Comparison of ENCODE assay signal across 8 cellular contexts in the genomic region with DNA sequence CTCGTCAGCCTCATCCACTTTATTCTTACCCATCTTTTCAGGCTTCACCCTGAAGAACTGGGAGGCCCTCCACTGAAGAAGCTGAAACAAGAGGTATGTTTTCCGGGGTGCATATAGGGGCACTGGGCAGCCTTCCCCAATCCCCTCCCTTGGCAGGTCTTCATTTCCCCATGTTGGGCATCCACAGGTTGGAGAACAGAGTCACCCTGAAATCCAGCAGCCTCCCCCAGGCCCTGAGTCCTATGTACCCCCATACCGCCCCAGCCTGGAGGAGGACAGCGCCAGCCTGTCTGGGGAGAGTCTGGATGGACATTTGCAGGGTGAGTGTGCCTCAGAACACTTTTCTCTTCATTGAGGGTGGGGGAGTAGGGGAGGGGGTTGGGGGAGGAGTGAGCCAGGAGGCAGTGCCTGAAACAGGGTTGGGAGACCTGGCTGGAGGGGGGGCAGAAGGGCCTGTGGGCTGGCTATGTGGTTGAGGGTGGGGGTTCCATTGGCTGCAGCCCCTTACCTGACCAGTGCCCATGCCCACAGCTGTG. TPM values are rescaled to one million over a fixed set of nuclear protein-coding genes. Genes with fewer than 3 reads are reported as not detected.
DNase-seq lines count a peak whose midpoint lies in the region; ATAC-seq, FAIRE-seq and TF ChIP-seq lines count a peak whose summit lies in the region.
"Had no signal": no experiment of that assay in that cellular context is flagged by ENCODE, and none has a peak within 500 bp of the region (broad histone marks: within the 10 kb centered on the region; RNA-seq: fewer than 3 reads in every experiment).

No MANE protein-coding gene starts in this region.

- H3K36me3 ChIP-seq in colonic mucosa: peaks cover 1% of the 10 kb centered on the region

- H3K4me1 Mint-ChIP-seq in CD4-positive, alpha-beta T cell (ENCODE audit: low read depth): peaks cover 58% of the 10 kb centered on the region
- H3K4me1 Mint-ChIP-seq in activated CD8-positive, alpha-beta T cell treated with anti-CD3 and anti-CD28 coated beads for 36 hours (ENCODE audit: low read depth): peaks cover 73% of the 10 kb centered on the region
- peaks cover 34 to 86% (median 62%) of the 10 kb centered on the region in 4 donors for H3K4me1 Mint-ChIP-seq in naive thymus-derived CD8-positive, alpha-beta T cell

- POLR2A ChIA-PET in CD4-positive, alpha-beta T cell (lab: Charles Lee): interaction anchor here (0.7 to 14.4 kb wide), 4 partner anchors 15 to 62 kb away, joined by 4 to 344 read pairs (median 72); partner anchors contain the start of genes NEMP1 and STAT6
- POLR2A ChIA-PET in activated CD8-positive, alpha-beta T cell treated with anti-CD3 and anti-CD28 coated beads for 36 hours (lab: Charles Lee): interaction anchor here (0.6 to 18.7 kb wide), 8 partner anchors 12 to 428 kb away, joined by 3 to 417 read pairs (median 12); partner anchors contain the start of genes NEMP1 and STAT6
- POLR2A ChIA-PET in naive thymus-derived CD8-positive, alpha-beta T cell (lab: Charles Lee): interaction anchor here (1.3 to 16.3 kb wide), 6 partner anchors 12 to 24 kb away, joined by 3 to 559 read pairs (median 8); partner anchors contain the start of genes NEMP1 and STAT6

- H3K27me3 Mint-ChIP-seq in CD4-positive, alpha-beta T cell: no peaks in the 10 kb centered on the region
- no peaks in the 10 kb centered on the region for H3K27me3 Mint-ChIP-seq in activated CD8-positive, alpha-beta T cell treated with anti-CD3 and anti-CD28 coated beads for 36 hours
- H3K27me3 Mint-ChIP-seq in naive thymus-derived CD8-positive, alpha-beta T cell: no peaks in the 10 kb centered on the region

- no peak for TF ChIP-seq POLR2A in H54 (IDR thresholded peaks at IDR 0.05; ENCODE audit: low read depth, low read length)

- DNase-seq in CD4-positive, alpha-beta T cell: no peak
- DNase-seq in activated CD8-positive, alpha-beta T cell treated with anti-CD3 and anti-CD28 coated beads for 36 hours: no peak
- DNase-seq in naive thymus-derived CD8-positive, alpha-beta T cell: peak in 1 of 10 donors; percentile 26
- DNase-seq in GM19239 (ENCODE audit: insufficient read length, low spot score): no peak
- DNase-seq in colonic mucosa: no peak
- no peak for DNase-seq in H54 (ENCODE audit: insufficient read length, low spot score)
- DNase-seq: NCI-H1092 treated with DMSO at 0.1 percent for 48 hours had no signal

- intact Hi-C loops in CD4-positive, alpha-beta T cell (cut with DNase I, micrococcal nuclease): loop anchor here (1.0 kb wide), 2 partner anchors 17 to 24 kb away; no protein-coding TSS in a partner anchor
- intact Hi-C loops in activated CD8-positive, alpha-beta T cell treated with anti-CD3 and anti-CD28 coated beads for 36 hours (cut with micrococcal nuclease): loop anchor here (1.0 kb wide), 1 partner anchor 24 kb away; no protein-coding TSS in a partner anchor
- intact Hi-C loops in colonic mucosa (cut with DNase I): no loop called here

- peak overlapping the region; percentile 69 for H3K27ac ChIP-seq in CD4-positive, alpha-beta T cell (ENCODE audit: low read depth, low read length)
- no peak overlapping the region for H3K27ac ChIP-seq in colonic mucosa

- peak overlapping the region; percentile 98 for H3K27ac Mint-ChIP-seq in CD4-positive, alpha-beta T cell
- peak overlapping the region; percentile 92 for H3K27ac Mint-ChIP-seq in activated CD8-positive, alpha-beta T cell treated with anti-CD3 and anti-CD28 coated beads for 36 hours
- peak overlapping the region; percentile 75 to 99 (median 97) for H3K27ac Mint-ChIP-seq in naive thymus-derived CD8-positive, alpha-beta T cell

- no peak overlapping the region for H3K9ac ChIP-seq in colonic mucosa (ENCODE audit: low read depth in 2 of 2, low read length in 2 of 2)

- H3K4me3 ChIP-seq in colonic mucosa: no peak overlapping the region

- H3K4me1 ChIP-seq in colonic mucosa: peaks cover 3% of the 10 kb centered on the region

- no peaks in the 10 kb centered on the region for H3K9me3 ChIP-seq in CD4-positive, alpha-beta T cell (ENCODE audit: control insufficient read depth, low read length)
- H3K9me3 ChIP-seq in colonic mucosa: no peaks in the 10 kb centered on the region

- CTCF ChIA-PET in CD4-positive, alpha-beta T cell (lab: Charles Lee): interaction anchor here (0.6 to 7.6 kb wide), 6 partner anchors 18 to 150 kb away, joined by 3 to 67 read pairs (median 7); partner anchors contain the start of gene STAT6
- CTCF ChIA-PET in activated CD8-positive, alpha-beta T cell treated with anti-CD3 and anti-CD28 coated beads for 36 hours (lab: Charles Lee): interaction anchor here (0.6 to 12.4 kb wide), 12 partner anchors 14 to 415 kb away, joined by 3 to 193 read pairs (median 6); partner anchors contain the start of genes NEMP1, STAT6 and TAC3

- no peaks in the 10 kb centered on the region for H3K9me3 Mint-ChIP-seq in CD4-positive, alpha-beta T cell
- H3K9me3 Mint-ChIP-seq in activated CD8-positive, alpha-beta T cell treated with anti-CD3 and anti-CD28 coated beads for 36 hours: no peaks in the 10 kb centered on the region
- H3K9me3 Mint-ChIP-seq in naive thymus-derived CD8-positive, alpha-beta T cell: no peaks in the 10 kb centered on the region

- FAIRE-seq in GM19239 (lab: Jason Lieb, UNC): no peak
- no peak for FAIRE-seq in H54 (lab: Jason Lieb, UNC)
- FAIRE-seq: endometrium had no signal

- ATAC-seq in CD4-positive, alpha-beta T cell (ENCODE audit: poor library complexity): no peak
- ATAC-seq in activated CD8-positive, alpha-beta T cell treated with anti-CD3 and anti-CD28 coated beads for 36 hours: no peak
- no peak for ATAC-seq in naive thymus-derived CD8-positive, alpha-beta T cell

- H3K36me3 Mint-ChIP-seq in CD4-positive, alpha-beta T cell (ENCODE audit: low read depth): peaks cover 86% of the 10 kb centered on the region
- H3K36me3 Mint-ChIP-seq in activated CD8-positive, alpha-beta T cell treated with anti-CD3 and anti-CD28 coated beads for 36 hours (ENCODE audit: low read depth): peaks cover 66% of the 10 kb centered on the region
- H3K36me3 Mint-ChIP-seq in naive thymus-derived CD8-positive, alpha-beta T cell: peaks cover 0 to 58% (median 2%) of the 10 kb centered on the region in 3 donors

- no peaks in the 10 kb centered on the region for H3K27me3 ChIP-seq in CD4-positive, alpha-beta T cell (ENCODE audit: control insufficient read depth, insufficient read depth, low read length)
- H3K27me3 ChIP-seq in colonic mucosa: no peaks in the 10 kb centered on the region

- no peak for TF ChIP-seq CTCF in CD4-positive, alpha-beta T cell (IDR thresholded peaks at IDR 0.05)
- TF ChIP-seq CTCF in activated CD8-positive, alpha-beta T cell treated with anti-CD3 and anti-CD28 coated beads for 36 hours (IDR thresholded peaks at IDR 0.05): no peak
- TF ChIP-seq CTCF in colonic mucosa (IDR thresholded peaks at IDR 0.05): no peak

- H3K4me3 Mint-ChIP-seq in CD4-positive, alpha-beta T cell: peak overlapping the region; percentile 84
- H3K4me3 Mint-ChIP-seq in activated CD8-positive, alpha-beta T cell treated with anti-CD3 and anti-CD28 coated beads for 36 hours: peak overlapping the region; percentile 82
- H3K4me3 Mint-ChIP-seq in naive thymus-derived CD8-positive, alpha-beta T cell: peak overlapping the region; percentile 54 to 93 (median 82)

RNA-seq across cellular contexts. Expression of gene NAB2, which starts 4.0 kb away (rescaled TPM):
- 1 to 10 TPM; 4.8 to 6.1 TPM for total RNA-seq in CD4-positive, alpha-beta T cell
- total RNA-seq in activated CD8-positive, alpha-beta T cell treated with anti-CD3 and anti-CD28 coated beads for 36 hours: 10 to 100 TPM; 69.3 to 70.8 TPM
- 10 to 100 TPM; 16.0 to 19.2 TPM for total RNA-seq in naive thymus-derived CD8-positive, alpha-beta T cell
- 1 to 10 TPM; 1.2 to 4.0 (median 1.3) TPM for polyA plus RNA-seq in naive thymus-derived CD8-positive, alpha-beta T cell
- total RNA-seq in colonic mucosa: 1 to 10 TPM; 4.8 to 7.0 TPM

RNA-seq across cellular contexts. Expression of gene NEMP1, which starts 14.4 kb away (rescaled TPM):
- 1 to 10 TPM; 7.2 to 9.9 TPM for total RNA-seq in CD4-positive, alpha-beta T cell
- 10 to 100 TPM; 76.1 to 80.6 TPM for total RNA-seq in activated CD8-positive, alpha-beta T cell treated with anti-CD3 and anti-CD28 coated beads for 36 hours
- total RNA-seq in naive thymus-derived CD8-positive, alpha-beta T cell: 10 to 100 TPM; 27.8 to 29.5 TPM
- polyA plus RNA-seq in naive thymus-derived CD8-positive, alpha-beta T cell: 1 to 10 TPM; 2.6 to 5.5 (median 4.1) TPM
- total RNA-seq in colonic mucosa: 10 to 100 TPM in 1 of 2 donors, 1 to 10 TPM in 1; 7.3 to 21.1 TPM

RNA-seq across cellular contexts. Expression of gene STAT6, which starts 18.2 kb away (rescaled TPM):
- 100 to 1,000 TPM; 133 to 144 TPM for total RNA-seq in CD4-positive, alpha-beta T cell
- 100 to 1,000 TPM; 207 to 209 TPM for total RNA-seq in activated CD8-positive, alpha-beta T cell treated with anti-CD3 and anti-CD28 coated beads for 36 hours
- total RNA-seq in naive thymus-derived CD8-positive, alpha-beta T cell: 100 to 1,000 TPM; 298 to 316 TPM
- 10 to 100 TPM; 80.2 to 97.1 (median 80.5) TPM for polyA plus RNA-seq in naive thymus-derived CD8-positive, alpha-beta T cell
- 100 to 1,000 TPM; 161 to 181 TPM for total RNA-seq in colonic mucosa

RNA-seq across cellular contexts. Expression of gene LRP1, which starts 35.3 kb away (rescaled TPM):
- total RNA-seq in CD4-positive, alpha-beta T cell: 1 to 10 TPM; 6.6 to 8.5 TPM
- total RNA-seq in activated CD8-positive, alpha-beta T cell treated with anti-CD3 and anti-CD28 coated beads for 36 hours: 1 to 10 TPM; 1.5 to 1.9 TPM
- 1 to 10 TPM; 4.9 to 6.0 TPM for total RNA-seq in naive thymus-derived CD8-positive, alpha-beta T cell
- polyA plus RNA-seq in naive thymus-derived CD8-positive, alpha-beta T cell: under 1 TPM in 2 of 3 donors, not detected in 1; 0.51 to 0.52 TPM
- 100 to 1,000 TPM; 107 to 123 TPM for total RNA-seq in colonic mucosa

RNA-seq across cellular contexts. Expression of gene MYO1A, which starts 43.0 kb away (rescaled TPM):
- 1 to 10 TPM; 1.0 to 1.1 TPM for total RNA-seq in CD4-positive, alpha-beta T cell
- 1 to 10 TPM; 2.1 to 2.6 TPM for total RNA-seq in activated CD8-positive, alpha-beta T cell treated with anti-CD3 and anti-CD28 coated beads for 36 hours
- 1 to 10 TPM in 1 of 2 experiments, under 1 TPM in 1; 0.39 to 1.1 TPM for total RNA-seq in naive thymus-derived CD8-positive, alpha-beta T cell
- polyA plus RNA-seq in naive thymus-derived CD8-positive, alpha-beta T cell: under 1 TPM in 1 of 3 donors, not detected in 2; 0.05 TPM
- total RNA-seq in colonic mucosa: 100 to 1,000 TPM; 261 to 273 TPM
